In the genomic region with DNA sequence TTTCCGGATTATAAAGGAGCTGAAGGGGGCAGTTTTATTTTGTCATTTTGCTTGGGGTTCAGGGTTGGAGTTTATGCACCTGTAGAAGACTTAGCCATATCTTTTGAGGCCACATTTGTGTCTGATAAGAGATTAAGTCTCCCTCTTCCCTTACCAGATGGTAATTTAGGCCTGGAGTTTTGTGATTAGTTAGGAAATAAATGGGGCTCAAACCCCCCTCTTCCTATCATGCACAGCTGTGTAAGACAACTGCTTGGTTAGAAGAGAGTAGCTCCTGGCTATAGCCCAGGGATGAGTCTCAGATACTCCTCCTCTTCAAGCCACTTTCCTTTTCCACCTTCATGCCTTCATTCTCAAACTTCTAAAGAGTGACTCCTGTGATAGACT, we compare ENCODE assay signal across 8 cellular contexts. TPM values are rescaled to one million over a fixed set of nuclear protein-coding genes. Genes with fewer than 3 reads are reported as not detected.
A peak's percentile ranks its signal among the peaks of the same experiment; 100 is the strongest.
DNase-seq lines count a peak whose midpoint lies in the region; ATAC-seq, FAIRE-seq and TF ChIP-seq lines count a peak whose summit lies in the region.

No MANE protein-coding gene starts in this region.

- peak overlapping the region; percentile 63; the same call in 1 of the 2 replicates for H3K9ac ChIP-seq in GM12878 (ENCODE audit: control insufficient read depth, insufficient read depth, low read length)

- WGBS in GM12878 (ENCODE audit: insufficient coverage, insufficient replicate concordance, low lambda C conversion rate, missing lambda C conversion rate): 63% methylated on average over 1 of the region's 1 CpG
- 0% methylated on average over 1 of the region's 1 CpG for WGBS in lung, 2 donors

- ATAC-seq in Right ventricle myocardium superior (ENCODE audit: poor library complexity) (no peak), GM12878 (no peak), lung (ENCODE audit: insufficient read depth, low FRiP score) (no peak), GM21528 (IDR thresholded peaks at IDR 0.05; ENCODE audit: low FRiP score, unreplicated experiment) (no peak), HG03439 (IDR thresholded peaks at IDR 0.05; ENCODE audit: unreplicated experiment) (no peak)

- in situ Hi-C loops in GM12878 (cut with MboI): no loop called here

- CTCF ChIA-PET in GM12878 (lab: Yijun Ruan, JAX): interaction anchor here (1.3 kb wide), 1 partner anchor 62 kb away, joined by 3 read pairs; a partner anchor contains a TSS

- H3K9me3 ChIP-seq in cardiac muscle cell (ENCODE audit: low read depth) (no peaks in the 10 kb centered on the region), GM12878 (replicated peaks; ENCODE audit: control insufficient read depth, insufficient read depth, low read length) (peaks cover 7% of the 10 kb centered on the region), lung (ENCODE audit: control insufficient read depth in 2 of 2, insufficient read depth in 1 of 2, low read length in 1 of 2) (peaks cover 0 to 2% of the 10 kb centered on the region in 2 donors)

- FAIRE-seq in GM12878 (lab: Jason Lieb, UNC): no peak

- peaks cover 5% of the 10 kb centered on the region for H3K27me3 ChIP-seq in cardiac muscle cell
- no peaks in the 10 kb centered on the region; a peak in 1 of 4 replicates for H3K27me3 ChIP-seq in GM12878 (replicated peaks in 1 of 2; ENCODE audit: control insufficient read depth in 2 of 2, insufficient read depth in 2 of 2, low read length in 1 of 2)
- H3K27me3 ChIP-seq in lung (ENCODE audit: control insufficient read depth, insufficient read depth): no peaks in the 10 kb centered on the region

- BruUV-seq in GM12878 (replicated peaks; lab: Mats Ljungman, UMichigan): no TSS peak

- peak overlapping the region; percentile 82 for H3K27ac Mint-ChIP-seq in type B pancreatic cell

- H3K4me3 Mint-ChIP-seq in type B pancreatic cell: peak overlapping the region; percentile 87

- H4K20me1 ChIP-seq in GM12878 (ENCODE audit: control insufficient read depth, insufficient read depth): no peaks in the 10 kb centered on the region

- TF ChIP-seq POLR2A in GM12878 (IDR thresholded peaks at IDR 0.05; ENCODE audit: low read depth, low read length): no peak

- peaks cover 15% of the 10 kb centered on the region for H3K79me2 ChIP-seq in GM12878 (ENCODE audit: control insufficient read depth, insufficient read depth, low read length)

- H3K4me2 ChIP-seq in GM12878 (ENCODE audit: control insufficient read depth, insufficient read depth): peak overlapping the region; percentile 89

- intact Hi-C loops in Right ventricle myocardium superior (cut with DNase I): loop anchor here (10.0 kb wide), 1 partner anchor 134 kb away; no protein-coding TSS in a partner anchor
- intact Hi-C loops in GM12878 (cut with micrococcal nuclease; ENCODE audit: unreplicated experiment): loop anchor here (1.0 to 5.0 kb wide), 3 partner anchors 64 to 326 kb away; a partner anchor contains a TSS
- intact Hi-C loops in posterior vena cava (cut with DNase I): loop anchor here in 1 of 2 donors (10.0 kb wide), 1 partner anchor 66 kb away; a partner anchor contains a TSS

- peak overlapping the region; percentile 95 for H2AFZ ChIP-seq in GM12878 (ENCODE audit: control insufficient read depth, low read depth, low read length)

- H3K4me3 ChIP-seq in cardiac muscle cell: peak overlapping the region; percentile 93
- peak overlapping the region; percentile 69 for H3K4me3 ChIP-seq in GM12878
- H3K4me3 ChIP-seq in lung: peak overlapping the region; percentile 84

- peak overlapping the region; percentile 80 for H3K27ac ChIP-seq in cardiac muscle cell
- no peak overlapping the region for H3K27ac ChIP-seq in GM12878 (ENCODE audit: control insufficient read depth, insufficient read depth)
- peak overlapping the region; percentile 88 to 91 for H3K27ac ChIP-seq in lung (ENCODE audit: low read depth in 1 of 2, low read length in 1 of 2)

- RAD21 ChIA-PET in GM12878 (lab: Charles Lee; ENCODE audit: unreplicated experiment): no interaction called here

- H3K36me3 ChIP-seq in cardiac muscle cell (peaks cover 2% of the 10 kb centered on the region), GM12878 (ENCODE audit: control insufficient read depth in 2 of 2, insufficient read depth in 2 of 2, low read length in 1 of 2) (no peaks in the 10 kb centered on the region), lung (ENCODE audit: control insufficient read depth in 2 of 2, insufficient read depth in 2 of 2, low read length in 2 of 2) (no peaks in the 10 kb centered on the region)

- peaks cover 5% of the 10 kb centered on the region for H3K4me1 Mint-ChIP-seq in type B pancreatic cell (ENCODE audit: unreplicated experiment)

- SMC1A ChIA-PET in GM12878 (lab: Charles Lee; ENCODE audit: uncharacterized antibody, unreplicated experiment): interaction anchor here (1.0 to 1.3 kb wide), 4 partner anchors 62 to 172 kb away, joined by 3 read pairs; a partner anchor contains a TSS

- no peak for TF ChIP-seq EP300 in GM12878 (IDR thresholded peaks at IDR 0.05; ENCODE audit: borderline replicate concordance in 1 of 2, control insufficient read depth in 1 of 2, low read depth in 2 of 2, low read length in 2 of 2)

- DNase-seq in cardiac muscle cell (ENCODE audit: low read depth in 1 of 2, low spot score in 1 of 2) (no peak), Right ventricle myocardium superior (no peak), GM12878 (ENCODE audit: low read depth, low spot score) (no peak), lung (ENCODE audit: low spot score) (no peak), type B pancreatic cell (ENCODE audit: extremely low spot score, unreplicated experiment) (no peak), posterior vena cava (ENCODE audit: low spot score) (no peak)

- H3K36me3 Mint-ChIP-seq in type B pancreatic cell: no peaks in the 10 kb centered on the region

- H3K4me1 ChIP-seq in cardiac muscle cell (ENCODE audit: low read depth) (no peaks in the 10 kb centered on the region), GM12878 (ENCODE audit: control insufficient read depth, insufficient read depth, low read length) (0 out of 2 replicates have a peak, but pooled peaks cover 3% of the 10 kb centered on the region), lung (ENCODE audit: control insufficient read depth in 2 of 2, insufficient read depth in 2 of 2, low read length in 2 of 2) (peaks cover 1 to 2% of the 10 kb centered on the region in 2 donors)

- POLR2A ChIA-PET in GM12878 (lab: Charles Lee): interaction anchor here (0.6 kb wide), 1 partner anchor 10 kb away, joined by 3 read pairs; no protein-coding TSS in a partner anchor

- H3K27me3 Mint-ChIP-seq in type B pancreatic cell: peaks cover 4% of the 10 kb centered on the region

- TF ChIP-seq CTCF in cardiac muscle cell (IDR thresholded peaks at IDR 0.05; ENCODE audit: low read depth, low read length): no peak
- no peak for TF ChIP-seq CTCF in GM12878 (IDR thresholded peaks at IDR 0.05 in 2 of 3, conservative IDR thresholded peaks at IDR 0.05 in 1 of 3; ENCODE audit: control insufficient read depth in 2 of 3, extremely low read depth in 1 of 3, insufficient read depth in 1 of 3, low read depth in 3 of 3, low read length in 3 of 3)
- TF ChIP-seq CTCF in lung (IDR thresholded peaks at IDR 0.05; ENCODE audit: control extremely low read depth, extremely low read depth): no peak
- TF ChIP-seq CTCF in type B pancreatic cell (conservative IDR thresholded peaks at IDR 0.05): no peak

- TF ChIP-seq RAD21 in GM12878 (IDR thresholded peaks at IDR 0.05; ENCODE audit: insufficient read depth, low read depth, low read length): no peak

- peaks cover 4% of the 10 kb centered on the region for H3K9me3 Mint-ChIP-seq in type B pancreatic cell

TF ChIP-seq in GM12878, 131 proteins besides CTCF, POLR2A, EP300 and RAD21 (continues in another document):
- no peak for TF ChIP-seq SIX5 (IDR thresholded peaks at IDR 0.05; ENCODE audit: low read depth, low read length, severe bottlenecking)
- TF ChIP-seq ZNF274 (IDR thresholded peaks at IDR 0.05; ENCODE audit: insufficient read depth, insufficient read length): no peak
- TF ChIP-seq, protein P1, sequence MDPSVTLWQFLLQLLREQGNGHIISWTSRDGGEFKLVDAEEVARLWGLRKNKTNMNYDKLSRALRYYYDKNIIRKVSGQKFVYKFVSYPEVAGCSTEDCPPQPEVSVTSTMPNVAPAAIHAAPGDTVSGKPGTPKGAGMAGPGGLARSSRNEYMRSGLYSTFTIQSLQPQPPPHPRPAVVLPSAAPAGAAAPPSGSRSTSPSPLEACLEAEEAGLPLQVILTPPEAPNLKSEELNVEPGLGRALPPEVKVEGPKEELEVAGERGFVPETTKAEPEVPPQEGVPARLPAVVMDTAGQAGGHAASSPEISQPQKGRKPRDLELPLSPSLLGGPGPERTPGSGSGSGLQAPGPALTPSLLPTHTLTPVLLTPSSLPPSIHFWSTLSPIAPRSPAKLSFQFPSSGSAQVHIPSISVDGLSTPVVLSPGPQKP (IDR thresholded peaks at IDR 0.05; ENCODE audit: low read depth, low read length): no peak
- TF ChIP-seq ZNF622 (IDR thresholded peaks at IDR 0.05): no peak
- TF ChIP-seq HDGF (IDR thresholded peaks at IDR 0.05): no peak
- TF ChIP-seq, protein P2, sequence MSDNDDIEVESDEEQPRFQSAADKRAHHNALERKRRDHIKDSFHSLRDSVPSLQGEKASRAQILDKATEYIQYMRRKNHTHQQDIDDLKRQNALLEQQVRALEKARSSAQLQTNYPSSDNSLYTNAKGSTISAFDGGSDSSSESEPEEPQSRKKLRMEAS (IDR thresholded peaks at IDR 0.05; ENCODE audit: low read depth, low read length): no peak

RNA-seq across cellular contexts. Expression of a gene that starts 0.8 kb away (rescaled TPM):
- total RNA-seq in cardiac muscle cell (18.6 and 19.5 TPM in 2 replicates), Right ventricle myocardium superior (13.0 TPM), GM12878 (2014; rRNA removed) (4.4 and 5.6 TPM in 2 replicates), GM12878 (2014; rRNA removed; fragmentation: Illumina TruSeq; extraction: Trizol) (5.7 and 6.1 TPM in 2 replicates), GM12878 (2021) (26.2 and 26.9 TPM in 2 replicates), lung (10 to 100 TPM in 1 of 2 donors, 1 to 10 TPM in 1; 6.9 to 22.5 TPM), type B pancreatic cell (ENCODE audit: low replicate concordance) (27.6 and 41.9 TPM in 2 replicates), posterior vena cava (10 to 100 TPM; 17.2 to 18.6 TPM)
- polyA plus RNA-seq in cardiac muscle cell (22.8 and 23.9 TPM in 2 replicates), GM12878 (2011; rRNA removed) (3.0 and 12.5 TPM in 2 replicates), GM12878 (2014; fragmentation: Illumina TruSeq; extraction: Trizol) (16.8 and 20.5 TPM in 2 replicates), GM12878 (2014; fragmentation: Nextera tagmentation; extraction: Ambion mirVana) (1 to 10 TPM; 5.0 to 6.8 TPM), GM12878 (2014; rRNA removed) (7.3 and 9.7 TPM in 2 replicates), GM12878 (2016; fragmentation: Nextera tagmentation; extraction: Ambion mirVana) (10 to 100 TPM; 15.8 to 17.9 TPM), lung (1 to 10 TPM; 5.2 to 7.1 TPM)
- total RNA-seq in GM12878 (2013; cell fraction: nucleolus; rRNA removed): 16.3 and 21.7 TPM in 2 replicates
- 8.0 TPM for polyA plus RNA-seq in GM12878 (2011; ENCODE audit: low read depth)
- polyA plus RNA-seq in GM12878 (2011; cell fraction: cytosol; rRNA removed): 6.5 and 10.8 TPM in 2 replicates
- polyA plus RNA-seq in GM12878 (2011; cell fraction: nucleus; rRNA removed): 19.5 and 20.9 TPM in 2 replicates
- 9.4 and 12.4 TPM in 2 replicates for polyA plus RNA-seq in GM12878 (2012)
- 16.4 and 19.9 TPM in 2 replicates for polyA minus RNA-seq in GM12878 (2011; rRNA and poly(A)+ RNA removed)
- polyA minus RNA-seq in GM12878 (2011; cell fraction: cytosol; rRNA and poly(A)+ RNA removed): 7.8 and 8.2 TPM in 2 replicates
- 9.8 and 18.5 TPM in 2 replicates for polyA minus RNA-seq in GM12878 (2011; cell fraction: nucleus; rRNA and poly(A)+ RNA removed)
